In the genomic region with DNA sequence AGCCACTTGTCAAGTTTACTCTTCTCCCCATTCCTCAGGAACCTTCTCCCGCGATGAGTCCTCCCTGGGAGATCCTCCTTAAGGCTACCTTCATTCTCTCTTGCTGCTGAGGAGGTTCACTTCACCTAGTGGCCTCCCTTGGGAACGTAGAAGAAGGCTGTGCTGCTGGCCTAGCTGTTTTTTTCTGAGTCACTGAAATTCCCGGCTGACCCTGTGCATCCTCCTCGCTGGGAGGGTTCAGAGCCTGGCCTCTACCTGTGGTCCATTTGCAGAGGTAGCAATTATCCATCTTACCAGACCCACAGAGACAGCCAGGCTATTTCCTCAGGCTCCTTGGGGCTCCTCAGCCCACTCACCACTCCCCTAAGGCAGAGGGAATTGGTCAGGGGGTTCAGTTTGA, we compare ENCODE assay signal across 37 cellular contexts. TPM values are rescaled to one million over a fixed set of nuclear protein-coding genes. Genes with fewer than 3 reads are reported as not detected.
"Had no signal": no experiment of that assay in that cellular context is flagged by ENCODE, and none has a peak within 500 bp of the region (broad histone marks: within the 10 kb centered on the region; RNA-seq: fewer than 3 reads in every experiment).

No MANE protein-coding gene starts in this region.

- H3K27me3 ChIP-seq: Peyer's patch had no signal

- H3K27ac ChIP-seq: KMS-11, Peyer's patch, RWPE1 had no signal

- DNase-seq: activated CD4-positive, alpha-beta T cell treated with anti-CD3 and anti-CD28 coated beads, Interleukin-2, amount 10 ng/mL, durations not matched to agents 24 days and 14 days; activated CD4-positive, alpha-beta T cell treated with anti-CD3 and anti-CD28 coated beads, Interleukin-2, amount 50 U/mL, for 4 hours; activated CD8-positive, alpha-beta T cell treated with anti-CD3 and anti-CD28 coated beads for 36 hours; activated effector memory CD4-positive, alpha-beta T cell treated with anti-CD3 and anti-CD28 coated beads, Interleukin-2, amount 50 U/mL, for 16 hours; activated naive CD4-positive, alpha-beta T cell; activated naive CD4-positive, alpha-beta T cell treated with anti-CD3 and anti-CD28 coated beads, Interleukin-2, amount 50 U/mL, for 16 hours; activated naive CD8-positive, alpha-beta T cell treated with anti-CD3 and anti-CD28 coated beads for 36 hours; activated T-cell treated with anti-CD3 and anti-CD28 coated beads, Interleukin-2, amount 50 U/mL, for 1 hour; activated T-cell treated with anti-CD3 and anti-CD28 coated beads, Interleukin-2, amount 50 U/mL, for 72 hours; amniotic stem cell; caudate nucleus; cerebellar nuclear complex; NCI-H1092 treated with DMSO at 0.1 percent for 48 hours; NCI-H1417; NCI-H146; NCI-H187; NCI-H2029 treated with DMSO at 0.1 percent for 48 hours; NCI-H2107; NCI-H226; NCI-H446 treated with DMSO at 0.1 percent for 48 hours; NCI-H524 treated with DMSO at 0.1 percent for 48 hours; PC-3; SIG-M5; SW 1271; T-helper 1 cell; T-helper 2 cell; T-helper 9 cell had no signal

- H3K4me1 ChIP-seq: Peyer's patch had no signal

- H3K9me3 ChIP-seq: Peyer's patch had no signal

- H3K4me2 ChIP-seq: KMS-11 had no signal

- H3K9ac ChIP-seq: KMS-11 had no signal

- H3K36me3 ChIP-seq: Peyer's patch had no signal

- ATAC-seq: activated CD8-positive, alpha-beta T cell treated with anti-CD3 and anti-CD28 coated beads for 36 hours; activated T-cell treated with anti-CD3 and anti-CD28 coated beads, Interleukin-2, amount 50 U/mL, for 72 hours; activated T-helper 17 cell treated with anti-CD3 and anti-CD28 coated beads, Interleukin-2, amount 50 U/mL, for 72 hours; PC-3; Right ventricle myocardium inferior; SK-N-SH treated with all-trans-retinoic acid at 6 μM for 48 hours had no signal

- H3K4me3 ChIP-seq: Peyer's patch had no signal

RNA-seq across cellular contexts. Expression of gene KRT82, which starts 4.6 kb away (rescaled TPM):
- total RNA-seq: activated CD4-positive, alpha-beta T cell treated with anti-CD3 and anti-CD28 coated beads, Interleukin-2, amount 10 ng/mL, durations not matched to agents 24 days and 14 days; activated CD8-positive, alpha-beta memory T cell treated with anti-CD3 and anti-CD28 coated beads for 36 hours; activated CD8-positive, alpha-beta T cell treated with anti-CD3 and anti-CD28 coated beads for 36 hours; activated naive CD8-positive, alpha-beta T cell treated with anti-CD3 and anti-CD28 coated beads for 36 hours; activated T-cell treated with anti-CD3 and anti-CD28 coated beads, Interleukin-2, amount 50 U/mL, for 72 hours; activated T-helper 17 cell treated with anti-CD3 and anti-CD28 coated beads, Interleukin-2, amount 50 U/mL, for 72 hours; aorta; LHCN-M2; Peyer's patch; Right ventricle myocardium inferior; SK-MEL-5 had no signal
- polyA plus RNA-seq: aorta had no signal

RNA-seq across cellular contexts. Expression of gene KRT84, which starts 16.1 kb away (rescaled TPM):
- total RNA-seq: activated CD4-positive, alpha-beta T cell treated with anti-CD3 and anti-CD28 coated beads, Interleukin-2, amount 10 ng/mL, durations not matched to agents 24 days and 14 days; activated CD8-positive, alpha-beta memory T cell treated with anti-CD3 and anti-CD28 coated beads for 36 hours; activated CD8-positive, alpha-beta T cell treated with anti-CD3 and anti-CD28 coated beads for 36 hours; activated naive CD8-positive, alpha-beta T cell treated with anti-CD3 and anti-CD28 coated beads for 36 hours; activated T-cell treated with anti-CD3 and anti-CD28 coated beads, Interleukin-2, amount 50 U/mL, for 72 hours; activated T-helper 17 cell treated with anti-CD3 and anti-CD28 coated beads, Interleukin-2, amount 50 U/mL, for 72 hours; aorta; LHCN-M2; Peyer's patch; Right ventricle myocardium inferior; SK-MEL-5 had no signal
- polyA plus RNA-seq: aorta had no signal

RNA-seq across cellular contexts. Expression of gene KRT75, which starts 32.6 kb away (rescaled TPM):
- total RNA-seq: activated CD4-positive, alpha-beta T cell treated with anti-CD3 and anti-CD28 coated beads, Interleukin-2, amount 10 ng/mL, durations not matched to agents 24 days and 14 days; activated CD8-positive, alpha-beta memory T cell treated with anti-CD3 and anti-CD28 coated beads for 36 hours; activated CD8-positive, alpha-beta T cell treated with anti-CD3 and anti-CD28 coated beads for 36 hours; activated naive CD8-positive, alpha-beta T cell treated with anti-CD3 and anti-CD28 coated beads for 36 hours; activated T-cell treated with anti-CD3 and anti-CD28 coated beads, Interleukin-2, amount 50 U/mL, for 72 hours; activated T-helper 17 cell treated with anti-CD3 and anti-CD28 coated beads, Interleukin-2, amount 50 U/mL, for 72 hours; aorta; LHCN-M2; Peyer's patch; Right ventricle myocardium inferior; SK-MEL-5 had no signal
- polyA plus RNA-seq: aorta had no signal

RNA-seq across cellular contexts. Expression of gene KRT85, which starts 34.2 kb away (rescaled TPM):
- total RNA-seq: activated CD4-positive, alpha-beta T cell treated with anti-CD3 and anti-CD28 coated beads, Interleukin-2, amount 10 ng/mL, durations not matched to agents 24 days and 14 days; activated CD8-positive, alpha-beta memory T cell treated with anti-CD3 and anti-CD28 coated beads for 36 hours; activated CD8-positive, alpha-beta T cell treated with anti-CD3 and anti-CD28 coated beads for 36 hours; activated naive CD8-positive, alpha-beta T cell treated with anti-CD3 and anti-CD28 coated beads for 36 hours; activated T-cell treated with anti-CD3 and anti-CD28 coated beads, Interleukin-2, amount 50 U/mL, for 72 hours; activated T-helper 17 cell treated with anti-CD3 and anti-CD28 coated beads, Interleukin-2, amount 50 U/mL, for 72 hours; aorta; LHCN-M2; PC-3; Peyer's patch; Right ventricle myocardium inferior; SK-MEL-5 had no signal
- polyA plus RNA-seq: aorta had no signal

RNA-seq across cellular contexts. Expression of gene KRT6B, which starts 50.4 kb away (rescaled TPM):
- total RNA-seq: activated CD4-positive, alpha-beta T cell treated with anti-CD3 and anti-CD28 coated beads, Interleukin-2, amount 10 ng/mL, durations not matched to agents 24 days and 14 days; activated CD8-positive, alpha-beta memory T cell treated with anti-CD3 and anti-CD28 coated beads for 36 hours; activated CD8-positive, alpha-beta T cell treated with anti-CD3 and anti-CD28 coated beads for 36 hours; activated naive CD8-positive, alpha-beta T cell treated with anti-CD3 and anti-CD28 coated beads for 36 hours; activated T-cell treated with anti-CD3 and anti-CD28 coated beads, Interleukin-2, amount 50 U/mL, for 72 hours; activated T-helper 17 cell treated with anti-CD3 and anti-CD28 coated beads, Interleukin-2, amount 50 U/mL, for 72 hours; aorta; LHCN-M2; Peyer's patch; Right ventricle myocardium inferior; SK-MEL-5 had no signal
